ENCODE assay signal across 11 cellular contexts in the genomic region with DNA sequence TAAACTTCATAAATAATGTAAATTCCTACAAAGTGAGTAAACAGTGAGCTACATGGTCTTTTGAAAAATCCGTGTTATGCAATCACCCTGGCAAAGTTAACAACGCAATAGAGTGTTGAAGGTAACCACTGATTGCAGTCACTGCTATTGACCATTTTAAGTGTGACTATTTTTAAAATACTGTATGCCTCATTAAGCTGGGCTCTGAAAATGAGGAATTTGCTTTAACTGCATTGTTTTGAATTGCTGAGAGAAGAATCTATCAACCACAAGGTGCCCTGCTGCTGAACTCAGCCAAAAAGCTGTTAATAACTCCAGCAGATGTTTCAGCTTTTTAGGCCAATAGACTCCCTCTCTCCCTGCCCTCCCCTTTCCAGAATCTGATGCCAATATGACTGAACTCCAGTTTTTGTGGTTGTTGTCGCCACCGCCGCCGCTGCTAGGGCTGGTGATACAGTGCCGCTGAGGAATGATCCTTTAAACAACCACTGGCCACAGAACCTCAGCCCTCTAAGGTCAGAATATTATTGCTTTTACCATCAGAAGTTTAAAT. TPM values are rescaled to one million over a fixed set of nuclear protein-coding genes. Genes with fewer than 3 reads are reported as not detected.
DNase-seq lines count a peak whose midpoint lies in the region; ATAC-seq, FAIRE-seq and TF ChIP-seq lines count a peak whose summit lies in the region.
"Had no signal": no experiment of that assay in that cellular context is flagged by ENCODE, and none has a peak within 500 bp of the region (broad histone marks: within the 10 kb centered on the region; RNA-seq: fewer than 3 reads in every experiment).

No MANE protein-coding gene starts in this region.

- no peaks in the 10 kb centered on the region for H3K9me3 Mint-ChIP-seq in mesothelial cell of epicardium
- H3K9me3 Mint-ChIP-seq: activated T-cell treated with anti-CD3 and anti-CD28 coated beads, Interleukin-2, amount 50 U/mL, for 72 hours; CD4-positive, CD25-positive, alpha-beta regulatory T cell; naive thymus-derived CD4-positive, alpha-beta T cell had no signal

- no peak overlapping the region for H3K4me3 Mint-ChIP-seq in mesothelial cell of epicardium
- H3K4me3 Mint-ChIP-seq: activated T-cell treated with anti-CD3 and anti-CD28 coated beads, Interleukin-2, amount 50 U/mL, for 72 hours; CD4-positive, CD25-positive, alpha-beta regulatory T cell; naive thymus-derived CD4-positive, alpha-beta T cell had no signal

- peak; percentile 74 for FAIRE-seq in endometrium (lab: Jason Lieb, UNC)

- no peak for TF ChIP-seq CTCF in AG10803 (conservative IDR thresholded peaks at IDR 0.05; ENCODE audit: low read length)
- no peak for TF ChIP-seq CTCF in mesothelial cell of epicardium (IDR thresholded peaks at IDR 0.05; ENCODE audit: unreplicated experiment)

- peaks cover 25% of the 10 kb centered on the region for H3K4me1 Mint-ChIP-seq in mesothelial cell of epicardium
- H3K4me1 Mint-ChIP-seq: CD4-positive, CD25-positive, alpha-beta regulatory T cell; naive thymus-derived CD4-positive, alpha-beta T cell had no signal

- H3K36me3 Mint-ChIP-seq in mesothelial cell of epicardium = no peaks in the 10 kb centered on the region
- H3K36me3 Mint-ChIP-seq: CD4-positive, CD25-positive, alpha-beta regulatory T cell; naive thymus-derived CD4-positive, alpha-beta T cell had no signal

- peak; percentile 99 for DNase-seq in AG10803 (ENCODE audit: low read depth)
- peak; percentile 95 for DNase-seq in NCI-H1694 treated with DMSO at 0.1 percent for 48 hours (lab: John Stamatoyannopoulos, UW)
- no peak for DNase-seq in mesothelial cell of epicardium (ENCODE audit: low spot score in 2 of 2, unreplicated experiment in 2 of 2)
- no peak for DNase-seq in retina
- no peak for DNase-seq in T-helper 1 cell
- DNase-seq in mesenteric fat pad (ENCODE audit: low spot score) = no peak
- DNase-seq: activated T-cell treated with anti-CD3 and anti-CD28 coated beads, Interleukin-2, amount 50 U/mL, for 72 hours; CD4-positive, CD25-positive, alpha-beta regulatory T cell; naive thymus-derived CD4-positive, alpha-beta T cell had no signal

- peak overlapping the region; percentile 64 for H3K4me3 ChIP-seq in AG10803 (ENCODE audit: low read length)

- no peaks in the 10 kb centered on the region for H3K27me3 Mint-ChIP-seq in mesothelial cell of epicardium (ENCODE audit: low read depth)
- H3K27me3 Mint-ChIP-seq: CD4-positive, CD25-positive, alpha-beta regulatory T cell had no signal

- ATAC-seq in GM18868 (IDR thresholded peaks at IDR 0.05; ENCODE audit: unreplicated experiment) = no peak
- ATAC-seq: activated T-cell treated with anti-CD3 and anti-CD28 coated beads, Interleukin-2, amount 50 U/mL, for 72 hours; naive thymus-derived CD4-positive, alpha-beta T cell had no signal

- peak overlapping the region; percentile 43 for H3K27ac Mint-ChIP-seq in mesothelial cell of epicardium
- H3K27ac Mint-ChIP-seq: activated T-cell treated with anti-CD3 and anti-CD28 coated beads, Interleukin-2, amount 50 U/mL, for 72 hours; CD4-positive, CD25-positive, alpha-beta regulatory T cell; naive thymus-derived CD4-positive, alpha-beta T cell had no signal

RNA-seq across cellular contexts. Expression of a gene that starts 35.3 kb away (rescaled TPM):
- total RNA-seq in mesothelial cell of epicardium (81.2 to 96.2 TPM (median 93.6 TPM) in 3 replicates), mesenteric fat pad (136 TPM)

Comparison
In these comparisons a context has a peak if more than half of its experiments do, and no peak if none do; other contexts are left out.
1. DNase-seq: peak in AG10803 (single experiment) and NCI-H1694 treated with DMSO at 0.1 percent for 48 hours (single experiment); none in mesothelial cell of epicardium (0 of 2), retina (single experiment), T-helper 1 cell (0 of 5) and mesenteric fat pad (single experiment).